In the genomic region with DNA sequence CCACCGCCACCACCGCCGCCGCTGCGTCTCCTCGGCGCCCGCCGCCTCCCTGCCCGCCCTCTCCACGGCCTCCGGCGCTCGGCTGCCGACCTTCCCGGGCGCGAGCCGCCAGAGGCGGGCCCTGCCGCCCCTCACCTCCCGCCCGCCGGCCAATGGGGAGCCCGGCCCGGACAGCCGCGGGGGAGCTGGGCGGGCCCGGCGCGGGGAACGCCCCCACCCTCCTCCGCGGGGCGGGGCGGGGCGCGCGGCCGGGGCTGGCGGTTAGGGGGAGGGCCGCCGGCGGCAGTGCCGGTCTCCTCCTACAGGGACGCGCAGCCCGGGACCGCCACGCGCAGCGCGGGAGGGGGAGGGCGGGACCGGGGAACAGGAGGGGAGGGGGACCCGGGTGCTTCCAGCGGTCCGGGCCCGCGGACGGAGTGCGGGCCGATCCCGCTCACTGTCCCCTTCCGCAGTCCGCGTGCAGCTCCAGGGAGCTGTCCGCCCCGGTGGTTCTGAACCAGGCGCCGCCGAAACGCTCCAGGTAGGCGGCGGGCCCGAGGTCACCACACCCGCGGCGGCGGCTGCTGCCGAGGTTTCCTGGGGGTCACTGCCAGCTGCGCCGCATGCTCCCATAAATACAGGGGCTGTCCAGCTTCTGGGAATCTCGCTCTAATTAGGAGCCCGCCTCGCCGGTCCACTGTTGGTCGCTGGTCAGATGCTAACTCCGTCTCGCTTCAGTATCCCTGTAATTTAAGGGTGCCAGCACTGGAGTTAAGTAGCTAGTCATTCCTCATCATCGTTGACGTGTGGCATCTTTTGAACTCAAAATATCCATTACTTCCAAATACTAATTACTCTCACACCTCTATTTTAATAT, we compare ENCODE assay signal across 1 cellular context.
TF ChIP-seq lines count a peak whose summit lies in the region.

A gene with protein sequence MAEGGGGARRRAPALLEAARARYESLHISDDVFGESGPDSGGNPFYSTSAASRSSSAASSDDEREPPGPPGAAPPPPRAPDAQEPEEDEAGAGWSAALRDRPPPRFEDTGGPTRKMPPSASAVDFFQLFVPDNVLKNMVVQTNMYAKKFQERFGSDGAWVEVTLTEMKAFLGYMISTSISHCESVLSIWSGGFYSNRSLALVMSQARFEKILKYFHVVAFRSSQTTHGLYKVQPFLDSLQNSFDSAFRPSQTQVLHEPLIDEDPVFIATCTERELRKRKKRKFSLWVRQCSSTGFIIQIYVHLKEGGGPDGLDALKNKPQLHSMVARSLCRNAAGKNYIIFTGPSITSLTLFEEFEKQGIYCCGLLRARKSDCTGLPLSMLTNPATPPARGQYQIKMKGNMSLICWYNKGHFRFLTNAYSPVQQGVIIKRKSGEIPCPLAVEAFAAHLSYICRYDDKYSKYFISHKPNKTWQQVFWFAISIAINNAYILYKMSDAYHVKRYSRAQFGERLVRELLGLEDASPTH (minus strand): TSS at position 87 of the 856 bp plus-strand sequence. CDS start 404 bp downstream, outside the sequence.

TF ChIP-seq in K562, 482 proteins besides CTCF, POLR2A, EP300 and RAD21 (continued from another document and continues in another):
- TF ChIP-seq AFF1 (IDR thresholded peaks at IDR 0.05; ENCODE audit: low read depth in 1 of 2, partially characterized antibody in 2 of 2), result peak in 1 of 2 experiments; percentile 72
- TF ChIP-seq, protein P1, sequence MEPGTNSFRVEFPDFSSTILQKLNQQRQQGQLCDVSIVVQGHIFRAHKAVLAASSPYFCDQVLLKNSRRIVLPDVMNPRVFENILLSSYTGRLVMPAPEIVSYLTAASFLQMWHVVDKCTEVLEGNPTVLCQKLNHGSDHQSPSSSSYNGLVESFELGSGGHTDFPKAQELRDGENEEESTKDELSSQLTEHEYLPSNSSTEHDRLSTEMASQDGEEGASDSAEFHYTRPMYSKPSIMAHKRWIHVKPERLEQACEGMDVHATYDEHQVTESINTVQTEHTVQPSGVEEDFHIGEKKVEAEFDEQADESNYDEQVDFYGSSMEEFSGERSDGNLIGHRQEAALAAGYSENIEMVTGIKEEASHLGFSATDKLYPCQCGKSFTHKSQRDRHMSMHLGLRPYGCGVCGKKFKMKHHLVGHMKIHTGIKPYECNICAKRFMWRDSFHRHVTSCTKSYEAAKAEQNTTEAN (CRISPR knock-in tag; IDR thresholded peaks at IDR 0.05), result no peak
- peak; percentile 66 to 93; a peak in 3 of 4 replicates for TF ChIP-seq MAZ (CRISPR knock-in tag; conservative IDR thresholded peaks at IDR 0.05 in 1 of 2, IDR thresholded peaks at IDR 0.05 in 1 of 2)
- TF ChIP-seq MYC (IDR thresholded peaks at IDR 0.05; ENCODE audit: low read depth, low read length), result peak; percentile 81
- no peak for TF ChIP-seq MYC (CRISPR knock-in tag; IDR thresholded peaks at IDR 0.05; ENCODE audit: borderline replicate concordance, low read depth)
- TF ChIP-seq KHSRP (IDR thresholded peaks at IDR 0.05), result no peak
- TF ChIP-seq KDM2B (CRISPR knock-in tag; IDR thresholded peaks at IDR 0.05), result peak; percentile 60; the same call in 1 of the 2 replicates
- TF ChIP-seq EHMT2 (IDR thresholded peaks at IDR 0.05), result peak; percentile 98
- no peak for TF ChIP-seq EGR1 (conservative IDR thresholded peaks at IDR 0.05)
- no peak for TF ChIP-seq AFF4 (CRISPR knock-in tag; IDR thresholded peaks at IDR 0.05)
- TF ChIP-seq SIN3A (IDR thresholded peaks at IDR 0.05; ENCODE audit: borderline replicate concordance in 2 of 2, control insufficient read depth in 1 of 2, low read depth in 2 of 2, low read length in 2 of 2), result peak; percentile 98 to 100
- no peak for TF ChIP-seq SMARCA5 (IDR thresholded peaks at IDR 0.05)
- TF ChIP-seq BRCA1 (IDR thresholded peaks at IDR 0.05), result no peak
- no peak for TF ChIP-seq BRCA1 (CRISPR knock-in tag; IDR thresholded peaks at IDR 0.05)
- TF ChIP-seq BRF2 (IDR thresholded peaks at IDR 0.05; ENCODE audit: borderline replicate concordance, insufficient read depth, insufficient read length), result no peak
- peak; percentile 67 for TF ChIP-seq STAG1 (CRISPR knock-in tag; IDR thresholded peaks at IDR 0.05; ENCODE audit: borderline replicate concordance)
- no peak for TF ChIP-seq POLR2H (tag; IDR thresholded peaks at IDR 0.05; ENCODE audit: low read depth)
- TF ChIP-seq HMGN3 (IDR thresholded peaks at IDR 0.05; ENCODE audit: borderline replicate concordance, extremely low read depth, insufficient read length, low read depth, low read length), result peak; percentile 35
- TF ChIP-seq, protein P2, sequence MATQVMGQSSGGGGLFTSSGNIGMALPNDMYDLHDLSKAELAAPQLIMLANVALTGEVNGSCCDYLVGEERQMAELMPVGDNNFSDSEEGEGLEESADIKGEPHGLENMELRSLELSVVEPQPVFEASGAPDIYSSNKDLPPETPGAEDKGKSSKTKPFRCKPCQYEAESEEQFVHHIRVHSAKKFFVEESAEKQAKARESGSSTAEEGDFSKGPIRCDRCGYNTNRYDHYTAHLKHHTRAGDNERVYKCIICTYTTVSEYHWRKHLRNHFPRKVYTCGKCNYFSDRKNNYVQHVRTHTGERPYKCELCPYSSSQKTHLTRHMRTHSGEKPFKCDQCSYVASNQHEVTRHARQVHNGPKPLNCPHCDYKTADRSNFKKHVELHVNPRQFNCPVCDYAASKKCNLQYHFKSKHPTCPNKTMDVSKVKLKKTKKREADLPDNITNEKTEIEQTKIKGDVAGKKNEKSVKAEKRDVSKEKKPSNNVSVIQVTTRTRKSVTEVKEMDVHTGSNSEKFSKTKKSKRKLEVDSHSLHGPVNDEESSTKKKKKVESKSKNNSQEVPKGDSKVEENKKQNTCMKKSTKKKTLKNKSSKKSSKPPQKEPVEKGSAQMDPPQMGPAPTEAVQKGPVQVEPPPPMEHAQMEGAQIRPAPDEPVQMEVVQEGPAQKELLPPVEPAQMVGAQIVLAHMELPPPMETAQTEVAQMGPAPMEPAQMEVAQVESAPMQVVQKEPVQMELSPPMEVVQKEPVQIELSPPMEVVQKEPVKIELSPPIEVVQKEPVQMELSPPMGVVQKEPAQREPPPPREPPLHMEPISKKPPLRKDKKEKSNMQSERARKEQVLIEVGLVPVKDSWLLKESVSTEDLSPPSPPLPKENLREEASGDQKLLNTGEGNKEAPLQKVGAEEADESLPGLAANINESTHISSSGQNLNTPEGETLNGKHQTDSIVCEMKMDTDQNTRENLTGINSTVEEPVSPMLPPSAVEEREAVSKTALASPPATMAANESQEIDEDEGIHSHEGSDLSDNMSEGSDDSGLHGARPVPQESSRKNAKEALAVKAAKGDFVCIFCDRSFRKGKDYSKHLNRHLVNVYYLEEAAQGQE (CRISPR knock-in tag; IDR thresholded peaks at IDR 0.05; ENCODE audit: low read depth), result peak; percentile 99
- no peak for TF ChIP-seq HDAC8 (tag; IDR thresholded peaks at IDR 0.05)
- peak; percentile 95 for TF ChIP-seq PRMT5 (CRISPR knock-in tag; IDR thresholded peaks at IDR 0.05)
- no peak for TF ChIP-seq NONO (IDR thresholded peaks at IDR 0.05; ENCODE audit: low read depth in 2 of 2, low read length in 1 of 2)
- no peak for TF ChIP-seq ZNF507 (tag; conservative IDR thresholded peaks at IDR 0.05)
- TF ChIP-seq ZNF282 (CRISPR knock-in tag; IDR thresholded peaks at IDR 0.05), result peak; percentile 97
- TF ChIP-seq L3MBTL2 (IDR thresholded peaks at IDR 0.05), result peak; percentile 25; the same call in 1 of the 2 replicates
- TF ChIP-seq BHLHE40 (IDR thresholded peaks at IDR 0.05; ENCODE audit: low read length), result peak; percentile 62
- TF ChIP-seq, protein P3, sequence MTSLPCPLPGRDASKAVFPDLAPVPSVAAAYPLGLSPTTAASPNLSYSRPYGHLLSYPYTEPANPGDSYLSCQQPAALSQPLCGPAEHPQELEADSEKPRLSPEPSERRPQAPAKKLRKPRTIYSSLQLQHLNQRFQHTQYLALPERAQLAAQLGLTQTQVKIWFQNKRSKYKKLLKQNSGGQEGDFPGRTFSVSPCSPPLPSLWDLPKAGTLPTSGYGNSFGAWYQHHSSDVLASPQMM (CRISPR knock-in tag; IDR thresholded peaks at IDR 0.05), result no peak
- no peak for TF ChIP-seq ZNF644 (tag; IDR thresholded peaks at IDR 0.05; ENCODE audit: low read depth)
- TF ChIP-seq ATF4 (CRISPR knock-in tag; IDR thresholded peaks at IDR 0.05), result 0 out of 2 replicates have a peak, but pooled peaks have one; percentile 27
- TF ChIP-seq, protein P4, sequence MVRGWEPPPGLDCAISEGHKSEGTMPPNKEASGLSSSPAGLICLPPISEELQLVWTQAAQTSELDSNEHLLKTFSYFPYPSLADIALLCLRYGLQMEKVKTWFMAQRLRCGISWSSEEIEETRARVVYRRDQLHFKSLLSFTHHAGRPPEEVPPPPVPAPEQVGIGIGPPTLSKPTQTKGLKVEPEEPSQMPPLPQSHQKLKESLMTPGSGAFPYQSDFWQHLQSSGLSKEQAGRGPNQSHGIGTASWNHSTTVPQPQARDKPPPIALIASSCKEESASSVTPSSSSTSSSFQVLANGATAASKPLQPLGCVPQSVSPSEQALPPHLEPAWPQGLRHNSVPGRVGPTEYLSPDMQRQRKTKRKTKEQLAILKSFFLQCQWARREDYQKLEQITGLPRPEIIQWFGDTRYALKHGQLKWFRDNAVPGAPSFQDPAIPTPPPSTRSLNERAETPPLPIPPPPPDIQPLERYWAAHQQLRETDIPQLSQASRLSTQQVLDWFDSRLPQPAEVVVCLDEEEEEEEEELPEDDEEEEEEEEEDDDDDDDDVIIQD (CRISPR knock-in tag; IDR thresholded peaks at IDR 0.05), result no peak
- no peak for TF ChIP-seq ESRRB (CRISPR knock-in tag; IDR thresholded peaks at IDR 0.05; ENCODE audit: borderline replicate concordance)
- TF ChIP-seq, protein P5, sequence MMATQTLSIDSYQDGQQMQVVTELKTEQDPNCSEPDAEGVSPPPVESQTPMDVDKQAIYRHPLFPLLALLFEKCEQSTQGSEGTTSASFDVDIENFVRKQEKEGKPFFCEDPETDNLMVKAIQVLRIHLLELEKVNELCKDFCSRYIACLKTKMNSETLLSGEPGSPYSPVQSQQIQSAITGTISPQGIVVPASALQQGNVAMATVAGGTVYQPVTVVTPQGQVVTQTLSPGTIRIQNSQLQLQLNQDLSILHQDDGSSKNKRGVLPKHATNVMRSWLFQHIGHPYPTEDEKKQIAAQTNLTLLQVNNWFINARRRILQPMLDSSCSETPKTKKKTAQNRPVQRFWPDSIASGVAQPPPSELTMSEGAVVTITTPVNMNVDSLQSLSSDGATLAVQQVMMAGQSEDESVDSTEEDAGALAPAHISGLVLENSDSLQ (IDR thresholded peaks at IDR 0.05), result no peak
